8 cellular contexts compared by ENCODE assay signal in genomic region chr5:131169810-131170539, GRCh38. TPM values are rescaled to one million over a fixed set of nuclear protein-coding genes. Genes with fewer than 3 reads are reported as not detected.
DNase-seq lines count a peak whose midpoint lies in the region; ATAC-seq and TF ChIP-seq lines count a peak whose summit lies in the region.

No MANE protein-coding gene starts in this region.

- DNase-seq in HFFc6 (no peak), cardiac fibroblast (ENCODE audit: low read depth in 2 of 2) (peak in 1 of 2 donors; percentile 22), HT-29 (ENCODE audit: low spot score) (no peak)
- no peak for DNase-seq in activated CD8-positive, alpha-beta memory T cell treated with anti-CD3 and anti-CD28 coated beads, Interleukin-2, amount 50 U/mL, for 4 hours
- DNase-seq in activated CD4-positive, alpha-beta T cell treated with anti-CD3 and anti-CD28 coated beads, Interleukin-2, amount 50 U/mL, for 48 hours = no peak

- H3K4me3 ChIP-seq in ACC112 (ENCODE audit: low read depth, low read length) (peak overlapping the region; percentile 87), cardiac fibroblast (replicated peaks in 1 of 2; ENCODE audit: low read depth in 2 of 2, low read length in 2 of 2) (peak overlapping the region; percentile 62 to 67), mucosa of stomach (ENCODE audit: low read length) (peak overlapping the region; percentile 76)

- H3K27ac ChIP-seq in ACC112 (ENCODE audit: low read depth, low read length) = no peak overlapping the region

- H3K27ac Mint-ChIP-seq in HFFc6 = peak overlapping the region; percentile 92

- H3K4me1 Mint-ChIP-seq in HFFc6 (ENCODE audit: low read depth) = peaks cover 32% of the 10 kb centered on the region

- ATAC-seq in GM18498 (IDR thresholded peaks at IDR 0.05; ENCODE audit: unreplicated experiment) = no peak

- H3K27me3 ChIP-seq in ACC112 (ENCODE audit: insufficient read depth, low read length) = no peaks in the 10 kb centered on the region
- no peaks in the 10 kb centered on the region for H3K27me3 ChIP-seq in mucosa of stomach (ENCODE audit: control insufficient read depth, insufficient read depth, low read length)

- H3K9me3 Mint-ChIP-seq in HFFc6 = no peaks in the 10 kb centered on the region

- H3K4me1 ChIP-seq in ACC112 (ENCODE audit: control insufficient read depth, insufficient read depth, low read length, unreplicated experiment) (peaks cover 9% of the 10 kb centered on the region), mucosa of stomach (ENCODE audit: control insufficient read depth, insufficient read depth, low read length) (peaks cover 18% of the 10 kb centered on the region)

- peak overlapping the region; percentile 100 for H3K4me3 Mint-ChIP-seq in HFFc6

- no peaks in the 10 kb centered on the region for H3K36me3 ChIP-seq in ACC112 (ENCODE audit: insufficient read depth, low read length)
- no peaks in the 10 kb centered on the region for H3K36me3 ChIP-seq in mucosa of stomach (ENCODE audit: control insufficient read depth, insufficient read depth, low read length)

- no peaks in the 10 kb centered on the region for H3K9me3 ChIP-seq in mucosa of stomach (ENCODE audit: control insufficient read depth, low read length)

- TF ChIP-seq CTCF in HFFc6 (IDR thresholded peaks at IDR 0.05) (no peak), cardiac fibroblast (IDR thresholded peaks at IDR 0.05; ENCODE audit: low read depth, low read length) (no peak)

- peak overlapping the region; percentile 86 for H2AFZ ChIP-seq in ACC112 (ENCODE audit: low read length, unreplicated experiment)

- H3K27me3 Mint-ChIP-seq in HFFc6 (ENCODE audit: insufficient read depth) = peaks cover 3% of the 10 kb centered on the region; the same call in 1 of the 2 replicates

- H3K79me2 ChIP-seq in ACC112 (ENCODE audit: control insufficient read depth, insufficient read depth, low read length, unreplicated experiment) = peaks cover 14% of the 10 kb centered on the region

- H3K9ac ChIP-seq in mucosa of stomach (ENCODE audit: low read length) = peak overlapping the region; percentile 77

- H3K36me3 Mint-ChIP-seq in HFFc6 (ENCODE audit: low read depth) = no peaks in the 10 kb centered on the region

RNA-seq across cellular contexts. Expression of gene LYRM7, which starts 0.8 kb away (rescaled TPM):
- 10 to 100 TPM in 3 of 6 experiments, 1 to 10 TPM in 3; 8.1 to 10.9 (median 9.9) TPM for total RNA-seq in HFFc6 (2021; fragmentation: NEBNext Ultra II Directional; extraction: Animal tissue kit (Norgen Biotek cat#: 25700))
- total RNA-seq in HT-29 (2014; rRNA removed; shearing (Covaris generic)) = 1.9 and 3.0 TPM in 2 replicates

RNA-seq across cellular contexts. Expression of gene HINT1, which starts 4.9 kb away (rescaled TPM):
- 100 to 1,000 TPM; 231 to 251 (median 241) TPM for total RNA-seq in HFFc6 (2021; fragmentation: NEBNext Ultra II Directional; extraction: Animal tissue kit (Norgen Biotek cat#: 25700))
- total RNA-seq in HT-29 (2014; rRNA removed; shearing (Covaris generic)) = 132 and 136 TPM in 2 replicates
